In the genomic region with DNA sequence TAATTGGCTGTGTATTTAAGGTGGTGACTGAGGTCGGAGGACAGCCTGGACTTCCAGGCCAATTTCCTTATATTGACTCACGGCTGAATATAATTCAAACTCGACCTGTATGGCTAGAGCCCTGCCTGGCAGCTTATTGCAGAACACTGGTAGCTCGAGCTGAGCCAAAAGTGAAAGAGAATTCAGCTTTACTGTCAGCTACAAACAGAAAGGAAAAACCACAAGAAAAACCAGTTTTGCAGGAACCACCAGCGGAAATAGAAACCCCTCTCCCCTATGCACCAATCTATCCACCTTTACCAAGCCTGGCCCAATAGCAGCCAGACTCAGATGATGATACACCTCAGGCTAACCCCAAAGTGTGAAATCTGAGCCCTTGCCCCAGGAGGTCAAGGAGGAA, we compare ENCODE assay signal across 8 cellular contexts.
DNase-seq lines count a peak whose midpoint lies in the region; ATAC-seq, FAIRE-seq and TF ChIP-seq lines count a peak whose summit lies in the region.

No MANE protein-coding gene starts in this region.

- no peak for FAIRE-seq in urothelium cell line (lab: Jason Lieb, UNC)

- H3K4me3 ChIP-seq in mononuclear cell (ENCODE audit: low read length) (peak overlapping the region; percentile 74), brain microvascular endothelial cell (ENCODE audit: low read depth, low read length) (no peak overlapping the region)

- H3K9me3 ChIP-seq in mononuclear cell (ENCODE audit: low read depth, low read length): no peaks in the 10 kb centered on the region

- H3K27ac ChIP-seq in brain microvascular endothelial cell: no peak overlapping the region

- in situ Hi-C loops in GM13977 (cut with MboI; ENCODE audit: low pct_unique_long_range_greater_than_20kb, low sequenced_read_pairs, unreplicated experiment): no loop called here
- in situ Hi-C loops in brain microvascular endothelial cell (cut with HindIII; ENCODE audit: low pct_ligation_motif_present, low sequenced_read_pairs): no loop called here

- peak; percentile 34 for DNase-seq in DMS79 treated with DMSO at 0.1 percent for 48 hours (lab: John Stamatoyannopoulos, UW)
- peak; percentile 2 for DNase-seq in activated effector memory CD4-positive, alpha-beta T cell treated with Interleukin-2 at 50 U/mL for 16 hours
- no peak for DNase-seq in GM13977 (ENCODE audit: low spot score)
- DNase-seq in urothelium cell line (ENCODE audit: low spot score): no peak
- no peak for DNase-seq in brain microvascular endothelial cell

- no peaks in the 10 kb centered on the region for H3K27me3 ChIP-seq in mononuclear cell (ENCODE audit: insufficient read depth, low read length)
- H3K27me3 ChIP-seq in brain microvascular endothelial cell (replicated peaks): no peaks in the 10 kb centered on the region

- TF ChIP-seq CTCF in GM13977 (IDR thresholded peaks at IDR 0.05; ENCODE audit: extremely low read depth, insufficient read depth, missing control alignments): no peak
- no peak for TF ChIP-seq CTCF in brain microvascular endothelial cell (IDR thresholded peaks at IDR 0.05; ENCODE audit: low read depth, low read length, missing control alignments)

- no peaks in the 10 kb centered on the region for H3K36me3 ChIP-seq in brain microvascular endothelial cell (replicated peaks)

- peaks cover 58% of the 10 kb centered on the region for H3K4me1 ChIP-seq in mononuclear cell (ENCODE audit: insufficient read depth, low read length)

- peak; percentile 60 for ATAC-seq in HG03045 (IDR thresholded peaks at IDR 0.05; ENCODE audit: unreplicated experiment)
- no peak for ATAC-seq in GM21576 (IDR thresholded peaks at IDR 0.05; ENCODE audit: unreplicated experiment)

Comparison
In these comparisons a context has a peak if more than half of its experiments do, and no peak if none do; other contexts are left out.
1. DNase-seq: peak in DMS79 treated with DMSO at 0.1 percent for 48 hours (single experiment) and activated effector memory CD4-positive, alpha-beta T cell treated with Interleukin-2 at 50 U/mL for 16 hours (single experiment); none in GM13977 (single experiment), urothelium cell line (single experiment) and brain microvascular endothelial cell (single experiment).